8 cellular contexts compared by ENCODE assay signal in the genomic region with DNA sequence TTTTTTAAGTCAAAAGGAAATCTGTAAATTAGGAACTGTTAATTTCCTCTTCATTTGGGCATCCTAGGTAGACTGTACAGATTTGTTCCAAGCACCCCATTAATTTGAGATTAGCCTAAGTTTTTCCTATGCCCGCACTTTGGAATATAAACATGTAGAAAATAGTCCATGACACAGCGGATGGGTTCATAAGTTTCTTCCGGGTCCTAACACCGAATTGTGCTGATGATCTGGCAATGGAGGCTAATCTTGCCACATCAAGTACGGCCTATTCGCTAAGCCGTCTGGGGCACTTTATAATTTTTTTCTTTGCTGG. TPM values are rescaled to one million over a fixed set of nuclear protein-coding genes. Genes with fewer than 3 reads are reported as not detected.
DNase-seq lines count a peak whose midpoint lies in the region; TF ChIP-seq lines count a peak whose summit lies in the region.

No MANE protein-coding gene starts in this region.

- H4K20me1 ChIP-seq in GM23248 (ENCODE audit: insufficient read depth): peaks cover 9% of the 10 kb centered on the region

- H3K27me3 ChIP-seq in AG04450 (ENCODE audit: control insufficient read depth, insufficient read depth, low read length) (no peaks in the 10 kb centered on the region), GM23248 (replicated peaks; ENCODE audit: insufficient read depth) (no peaks in the 10 kb centered on the region), iPS-18a (ENCODE audit: control insufficient read depth, insufficient read depth, low read length) (no peaks in the 10 kb centered on the region)

- peaks cover 19% of the 10 kb centered on the region for H3K4me1 Mint-ChIP-seq in activated CD4-positive, alpha-beta memory T cell treated with anti-CD3 and anti-CD28 coated beads, Interleukin-2, amount 10 ng/mL, durations not matched to agents 7 days and 5 days

- H3K4me3 Mint-ChIP-seq in activated CD4-positive, alpha-beta memory T cell treated with anti-CD3 and anti-CD28 coated beads, Interleukin-2, amount 10 ng/mL, durations not matched to agents 7 days and 5 days: peak overlapping the region; percentile 82

- no peaks in the 10 kb centered on the region for H3K9me2 ChIP-seq in GM23248 (ENCODE audit: insufficient read depth)

- peaks cover 37% of the 10 kb centered on the region for H3K79me2 ChIP-seq in GM23248 (ENCODE audit: insufficient read depth)

- H3F3A ChIP-seq in GM23248 (ENCODE audit: insufficient read depth): peaks cover 26% of the 10 kb centered on the region; the same call in 1 of the 2 replicates

- H3K9ac ChIP-seq in GM23248 (peak overlapping the region; percentile 100), iPS-18a (ENCODE audit: low read length) (peak overlapping the region; percentile 63)

- H3K9me3 Mint-ChIP-seq in activated CD4-positive, alpha-beta memory T cell treated with anti-CD3 and anti-CD28 coated beads, Interleukin-2, amount 10 ng/mL, durations not matched to agents 7 days and 5 days: no peaks in the 10 kb centered on the region

- H3K27ac Mint-ChIP-seq in activated CD4-positive, alpha-beta memory T cell treated with anti-CD3 and anti-CD28 coated beads, Interleukin-2, amount 10 ng/mL, durations not matched to agents 7 days and 5 days: peak overlapping the region; percentile 97

- CTCF ChIA-PET in AG04450 (lab: Charles Lee): no interaction called here
- CTCF ChIA-PET in activated CD4-positive, alpha-beta memory T cell treated with anti-CD3 and anti-CD28 coated beads, Interleukin-2, amount 10 ng/mL, durations not matched to agents 7 days and 5 days (lab: Charles Lee): no interaction called here

- no peaks in the 10 kb centered on the region for H3K36me3 ChIP-seq in GM23248 (ENCODE audit: low read depth)
- H3K36me3 ChIP-seq in iPS-18a (ENCODE audit: control insufficient read depth, low read depth, low read length): peaks cover 12% of the 10 kb centered on the region

- WGBS in GM23248 (ENCODE audit: low coverage in 1 of 2, low lambda C conversion rate in 2 of 2, missing lambda C conversion rate in 2 of 2), 2 experiments: 2% methylated on average over 7 of the region's 7 CpGs

- H3K36me3 Mint-ChIP-seq in activated CD4-positive, alpha-beta memory T cell treated with anti-CD3 and anti-CD28 coated beads, Interleukin-2, amount 10 ng/mL, durations not matched to agents 7 days and 5 days (ENCODE audit: low read depth): peaks cover 16% of the 10 kb centered on the region

- H3K9me3 ChIP-seq in AG04450 (ENCODE audit: control insufficient read depth, insufficient read depth, low read length) (no peaks in the 10 kb centered on the region; the same call in 1 of the 2 replicates), GM23248 (ENCODE audit: low read depth) (no peaks in the 10 kb centered on the region), iPS-18a (ENCODE audit: control insufficient read depth, low read depth, low read length) (no peaks in the 10 kb centered on the region)

- POLR2A ChIA-PET in AG04450 (lab: Yijun Ruan, JAX): interaction anchor here (1.4 to 2.5 kb wide), 2 partner anchors 13 to 74 kb away, joined by 3 to 11 read pairs; no protein-coding TSS in a partner anchor
- POLR2A ChIA-PET in activated CD4-positive, alpha-beta memory T cell treated with anti-CD3 and anti-CD28 coated beads, Interleukin-2, amount 10 ng/mL, durations not matched to agents 7 days and 5 days (lab: Charles Lee): interaction anchor here (0.8 to 3.4 kb wide), 15 partner anchors 13 to 504 kb away, joined by 3 to 43 read pairs (median 8); a partner anchor contains a TSS

- TF ChIP-seq CTCF in AG04450 (IDR thresholded peaks at IDR 0.05; ENCODE audit: low read depth, low read length): no peak

- DNase-seq in AG04450 (ENCODE audit: low read depth, low spot score) (no peak), GM23248 (no peak), substantia nigra (lab: John Stamatoyannopoulos, UW) (no peak), germinal center (ENCODE audit: low spot score) (no peak), kidney tubule cell (ENCODE audit: low spot score) (no peak), HuH-7.5 (ENCODE audit: low spot score) (no peak)
- DNase-seq in activated CD4-positive, alpha-beta memory T cell treated with anti-CD3 and anti-CD28 coated beads, Interleukin-2, amount 10 ng/mL, durations not matched to agents 7 days and 5 days: no peak

- peak overlapping the region; percentile 94 for H3K4me2 ChIP-seq in GM23248 (ENCODE audit: unreplicated experiment)

- H3K27ac ChIP-seq in AG04450 (ENCODE audit: low read depth, low read length): peak overlapping the region; percentile 98
- H3K27ac ChIP-seq in GM23248: peak overlapping the region; percentile 100
- peak overlapping the region; percentile 79 for H3K27ac ChIP-seq in iPS-18a (ENCODE audit: low read length)
- peak overlapping the region; percentile 96 for H3K27ac ChIP-seq in substantia nigra (ENCODE audit: low read depth, low read length, poor library complexity, severe bottlenecking)

- in situ Hi-C loops in GM23248 (cut with MboI): no loop called here

- no peaks in the 10 kb centered on the region for H3K27me3 Mint-ChIP-seq in activated CD4-positive, alpha-beta memory T cell treated with anti-CD3 and anti-CD28 coated beads, Interleukin-2, amount 10 ng/mL, durations not matched to agents 7 days and 5 days

- H2AFZ ChIP-seq in GM23248: peak overlapping the region; percentile 90

- H3K4me1 ChIP-seq in GM23248 (ENCODE audit: insufficient read depth) (peaks cover 8% of the 10 kb centered on the region; the same call in 1 of the 2 replicates), iPS-18a (ENCODE audit: control insufficient read depth, low read depth, low read length) (peaks cover 2% of the 10 kb centered on the region)

- H3K4me3 ChIP-seq in AG04450 (ENCODE audit: low read depth, low read length) (peak overlapping the region; percentile 75), GM23248 (peak overlapping the region; percentile 98), iPS-18a (ENCODE audit: low read length) (peak overlapping the region; percentile 67)

RNA-seq across cellular contexts. Expression of a gene that starts 1.2 kb away (rescaled TPM):
- polyA plus RNA-seq in AG04450 (2011; rRNA removed) (49.1 and 49.3 TPM in 2 replicates), GM23248 (2016; fragmentation: Nextera tagmentation; extraction: Ambion mirVana) (21.5 and 23.9 TPM in 2 replicates)
- polyA minus RNA-seq in AG04450 (2011; rRNA and poly(A)+ RNA removed): 153 and 272 TPM in 2 replicates
- total RNA-seq in GM23248 (2014; rRNA removed; shearing (Covaris generic)): 72.3 and 76.1 TPM in 2 replicates
- total RNA-seq in activated CD4-positive, alpha-beta memory T cell treated with anti-CD3 and anti-CD28 coated beads, Interleukin-2, amount 10 ng/mL, durations not matched to agents 7 days and 5 days: 10 to 100 TPM; 43.9 to 45.9 TPM
